Comparison of ENCODE assay signal across 9 cellular contexts in the genomic region with DNA sequence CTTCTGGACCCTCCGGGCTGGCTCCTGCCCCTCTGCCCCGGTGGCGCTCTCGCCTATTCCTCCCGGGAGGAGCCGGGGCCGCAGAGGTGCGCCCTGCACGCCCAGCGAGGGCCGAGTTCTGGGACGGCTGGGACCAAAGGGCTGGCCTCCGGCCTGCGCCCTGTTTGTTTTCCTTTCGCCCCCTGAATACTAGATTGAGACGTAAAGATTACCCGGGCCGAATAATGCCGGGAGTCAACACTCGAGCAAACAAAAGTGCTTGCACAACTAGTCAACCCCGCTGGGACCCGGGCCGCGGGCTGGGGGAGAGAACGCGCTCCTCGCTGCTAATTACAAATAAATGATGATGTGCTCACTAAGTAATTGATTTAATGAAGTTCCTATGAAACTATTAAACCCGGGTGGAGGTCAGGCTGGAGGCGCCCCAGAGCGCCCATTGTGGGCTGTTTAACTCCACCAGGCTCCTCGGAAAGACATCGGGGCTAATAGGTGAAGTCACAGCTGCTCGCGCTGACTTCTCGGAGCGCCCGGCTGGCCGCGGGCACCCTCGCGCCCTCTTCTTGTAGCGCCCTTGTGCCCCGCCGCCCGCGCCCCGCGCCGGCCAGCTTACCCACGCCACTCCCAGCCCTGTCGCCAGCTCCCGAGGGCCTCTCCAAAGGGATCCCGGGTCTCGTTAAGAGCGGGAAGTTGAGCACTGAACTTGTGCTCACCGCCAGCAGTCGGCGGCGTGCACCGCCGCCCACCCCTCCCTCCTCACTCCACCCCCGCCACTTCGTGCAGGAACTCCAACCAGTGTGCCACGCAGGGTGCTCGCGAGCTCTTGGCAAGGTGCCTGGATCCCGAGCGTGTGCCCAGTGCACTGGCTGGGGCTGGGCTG. TPM values are rescaled to one million over a fixed set of nuclear protein-coding genes. Genes with fewer than 3 reads are reported as not detected.
A peak's percentile ranks its signal among the peaks of the same experiment; 100 is the strongest.
DNase-seq lines count a peak whose midpoint lies in the region; ATAC-seq and TF ChIP-seq lines count a peak whose summit lies in the region.
"Had no signal": no experiment of that assay in that cellular context is flagged by ENCODE, and none has a peak within 500 bp of the region (broad histone marks: within the 10 kb centered on the region; RNA-seq: fewer than 3 reads in every experiment).

No MANE protein-coding gene starts in this region.

- intact Hi-C loops in esophagus squamous epithelium (cut with DNase I), result no loop called here

- peak overlapping the region; percentile 30; the same call in 1 of the 2 replicates for H3K27ac ChIP-seq in SK-N-MC
- H3K27ac ChIP-seq in esophagus squamous epithelium, result no peak overlapping the region
- H3K27ac ChIP-seq in trophoblast cell (ENCODE audit: low read depth, low read length), result no peak overlapping the region

- no peak overlapping the region for H2BK12ac ChIP-seq in trophoblast cell (ENCODE audit: low read length)

- no peak overlapping the region for H2BK120ac ChIP-seq in trophoblast cell (ENCODE audit: insufficient read depth, low read length, poor library complexity)

- H2AK5ac ChIP-seq in trophoblast cell (ENCODE audit: low read length), result no peak overlapping the region

- ATAC-seq in GM19324 (IDR thresholded peaks at IDR 0.05; ENCODE audit: low FRiP score, unreplicated experiment), result no peak

- no peak overlapping the region for H3K4ac ChIP-seq in trophoblast cell (ENCODE audit: low read depth, low read length)

- WGBS in esophagus squamous epithelium, 2 donors, result 2 to 4% methylated on average over 22 to 24 of the region's 68 CpGs
- whole genome bisulfite sequencing in trophoblast cell (ENCODE audit: extremely low coverage, insufficient coverage, insufficient read length), result no CpG with 5 or more reads among the region's 68 CpGs

- H3K27me3 ChIP-seq in esophagus squamous epithelium (peaks cover 36 to 100% (median 55%) of the 10 kb centered on the region in 4 donors), trophoblast cell (ENCODE audit: insufficient read depth, low read length) (peaks cover 76% of the 10 kb centered on the region)

- no peaks in the 10 kb centered on the region for H3K9me3 ChIP-seq in SK-N-MC (ENCODE audit: low read depth, low read length)
- no peaks in the 10 kb centered on the region for H3K9me3 ChIP-seq in esophagus squamous epithelium
- H3K9me3 ChIP-seq in trophoblast cell (ENCODE audit: insufficient read depth, low read depth, low read length), result peaks cover 5% of the 10 kb centered on the region

- no peak overlapping the region for H3K18ac ChIP-seq in trophoblast cell (ENCODE audit: low read length)

- no peak for TF ChIP-seq POLR2A in esophagus squamous epithelium (IDR thresholded peaks at IDR 0.05)

- H3K4me3 ChIP-seq in SK-N-MC (peak overlapping the region; percentile 82), esophagus squamous epithelium (peak overlapping the region in 3 of 4 donors; percentile 17 to 50 (median 33)), trophoblast cell (ENCODE audit: low read depth, low read length) (no peak overlapping the region)

- H2BK5ac ChIP-seq in trophoblast cell (ENCODE audit: low read depth, low read length, poor library complexity), result no peak overlapping the region

- H3K36me3 ChIP-seq in SK-N-MC (ENCODE audit: insufficient read depth, low read length) (no peaks in the 10 kb centered on the region), esophagus squamous epithelium (no peaks in the 10 kb centered on the region), trophoblast cell (ENCODE audit: control insufficient read depth in 1 of 2, insufficient read depth in 2 of 2, low read length in 2 of 2) (no peaks in the 10 kb centered on the region)

- H4K12ac ChIP-seq in trophoblast cell (ENCODE audit: low read depth, low read length), result no peak overlapping the region

- peaks cover 20 to 44% (median 30%) of the 10 kb centered on the region in 3 donors for H3K4me1 ChIP-seq in esophagus squamous epithelium
- H3K4me1 ChIP-seq in trophoblast cell (ENCODE audit: control insufficient read depth in 1 of 2, insufficient read depth in 2 of 2, low read length in 2 of 2), result peaks cover 11% of the 10 kb centered on the region in 2 experiments

- no peak overlapping the region for H3K23ac ChIP-seq in trophoblast cell (ENCODE audit: low read length)

- no peaks in the 10 kb centered on the region for H3K79me2 ChIP-seq in trophoblast cell (ENCODE audit: control insufficient read depth, insufficient read depth, low read length, poor library complexity)

- no peak overlapping the region for H4K91ac ChIP-seq in trophoblast cell (ENCODE audit: low read depth, low read length)

- no peak overlapping the region for H4K8ac ChIP-seq in trophoblast cell (ENCODE audit: low read depth, low read length)

- in situ Hi-C loops in G401 (cut with HindIII; ENCODE audit: low sequenced_read_pairs), result no loop called here

- peak overlapping the region; percentile 84 for H3K9ac ChIP-seq in SK-N-MC (ENCODE audit: insufficient read length)
- H3K9ac ChIP-seq in trophoblast cell (ENCODE audit: low read length), result no peak overlapping the region

- TF ChIP-seq CTCF in esophagus squamous epithelium (IDR thresholded peaks at IDR 0.05), result no peak

- H3K4me2 ChIP-seq in trophoblast cell (ENCODE audit: low read length), result peak overlapping the region; percentile 56

- no peak overlapping the region for H2AFZ ChIP-seq in trophoblast cell (ENCODE audit: insufficient read depth, low read length, poor library complexity)

- H3K14ac ChIP-seq in trophoblast cell (ENCODE audit: low read length), result no peak overlapping the region

- H3K79me1 ChIP-seq in trophoblast cell (ENCODE audit: low read length), result no peaks in the 10 kb centered on the region

- DNase-seq in G401 (ENCODE audit: low spot score), result peak; percentile 55
- DNase-seq in SK-N-MC (ENCODE audit: low read depth, low spot score), result no peak
- no peak for DNase-seq in esophagus squamous epithelium (lab: John Stamatoyannopoulos, UW)
- no peak for DNase-seq in trophoblast cell
- no peak for DNase-seq in NCI-H2196 (lab: John Stamatoyannopoulos, UW; ENCODE audit: unreplicated experiment)
- DNase-seq in germinal center (ENCODE audit: low spot score), result no peak
- no peak for DNase-seq in NCI-H1048 (lab: John Stamatoyannopoulos, UW)

RNA-seq across cellular contexts. Expression of a gene that starts 14.9 kb away (rescaled TPM):
- 7.1 and 10.1 TPM in 2 replicates for total RNA-seq in G401 (2014; rRNA removed; shearing (Covaris generic))
- not detected for total RNA-seq in esophagus squamous epithelium
- polyA plus RNA-seq in trophoblast cell (2013), result 0.01 TPM in 1 of 2 replicates, not detected in the other
- total RNA-seq: glomerular endothelial cell had no signal

RNA-seq across cellular contexts. Expression of a gene that starts 24.9 kb away (rescaled TPM):
- total RNA-seq in G401 (2014; rRNA removed; shearing (Covaris generic)), result 10.0 and 16.8 TPM in 2 replicates
- under 1 TPM in 1 of 4 donors, not detected in 3; under 0.01 TPM for total RNA-seq in esophagus squamous epithelium
- polyA plus RNA-seq in trophoblast cell (2013), result 0.05 and 0.07 TPM in 2 replicates
- total RNA-seq: glomerular endothelial cell had no signal

Comparison
In these comparisons a context has a peak if more than half of its experiments do, and no peak if none do; other contexts are left out.
1. RNA of a gene that starts 24.9 kb away (total RNA-seq): 10.0 to 16.8 TPM in G401; under 0.01 TPM in esophagus squamous epithelium; every median in the first group is over 10 times any median in the second.